In genomic region chr6:111979633-111980032, GRCh38 we compare ENCODE assay signal across 24 cellular contexts.
A peak's percentile ranks its signal among the peaks of the same experiment; 100 is the strongest.
DNase-seq lines count a peak whose midpoint lies in the region; ATAC-seq, FAIRE-seq and TF ChIP-seq lines count a peak whose summit lies in the region.
"Had no signal": no experiment of that assay in that cellular context is flagged by ENCODE, and none has a peak within 500 bp of the region (broad histone marks: within the 10 kb centered on the region; RNA-seq: fewer than 3 reads in every experiment).

No MANE protein-coding gene starts in this region.

- DNase-seq in activated CD4-positive, alpha-beta T cell treated with anti-CD3 and anti-CD28 coated beads, Interleukin-2, amount 10 ng/mL, durations not matched to agents 24 days and 14 days: no peak
- DNase-seq in activated CD4-positive, alpha-beta T cell treated with anti-CD3 and anti-CD28 coated beads, Interleukin-2, amount 50 U/mL, for 48 hours: no peak
- no peak for DNase-seq in CD4-positive, CD25-positive, alpha-beta regulatory T cell
- DNase-seq in bronchial epithelial cell (ENCODE audit: low read depth) (no peak), erythroblast (lab: John Stamatoyannopoulos, UW) (no peak), UCSD-AML1 (lab: John Stamatoyannopoulos, UW; ENCODE audit: unreplicated experiment) (no peak), KBM-7 (no peak)
- DNase-seq: 8988T; activated naive CD4-positive, alpha-beta T cell treated with Interleukin-2 at 50 U/mL for 16 hours; C1 segment of cervical spinal cord; caudate nucleus; effector CD8-positive, alpha-beta T cell; NCI-H748 treated with DMSO at 0.1 percent for 48 hours; Peyer's patch; SHP77 treated with DMSO at 0.1 percent for 48 hours; stimulated activated CD4-positive, alpha-beta T cell treated with anti-CD3 and anti-CD28 coated beads, Interleukin-12 subunit alpha, Interleukin-12 subunit beta, amount 100 ng/mL, for 4 hours; stimulated activated CD4-positive, alpha-beta T cell treated with anti-CD3 and anti-CD28 coated beads, Interleukin-2, amount 100 ng/mL, for 48 hours; transverse colon had no signal

- ATAC-seq in CD4-positive, CD25-positive, alpha-beta regulatory T cell (ENCODE audit: low read depth in 2 of 2): no peak
- ATAC-seq: HCT116 had no signal

- no peaks in the 10 kb centered on the region for H3K36me3 ChIP-seq in CD4-positive, CD25-positive, alpha-beta regulatory T cell (ENCODE audit: control insufficient read depth, insufficient read depth, low read length)
- H3K36me3 ChIP-seq in bronchial epithelial cell (ENCODE audit: control insufficient read depth, insufficient read depth, low read length): no peaks in the 10 kb centered on the region
- H3K36me3 ChIP-seq: ascending aorta, left ventricle myocardium inferior, Peyer's patch, transverse colon had no signal

- no peaks in the 10 kb centered on the region for H3K9me3 ChIP-seq in CD4-positive, CD25-positive, alpha-beta regulatory T cell (ENCODE audit: control insufficient read depth in 2 of 2, low read length in 2 of 2)
- H3K9me3 ChIP-seq: ascending aorta, left ventricle myocardium inferior, Peyer's patch, transverse colon had no signal

- peaks cover 4% of the 10 kb centered on the region for H3K9me3 Mint-ChIP-seq in activated CD4-positive, alpha-beta T cell treated with anti-CD3 and anti-CD28 coated beads, Interleukin-2, amount 10 ng/mL, durations not matched to agents 24 days and 14 days
- no peaks in the 10 kb centered on the region for H3K9me3 Mint-ChIP-seq in CD4-positive, CD25-positive, alpha-beta regulatory T cell
- H3K9me3 Mint-ChIP-seq in nephron: no peaks in the 10 kb centered on the region

- H3K27ac Mint-ChIP-seq in activated CD4-positive, alpha-beta T cell treated with anti-CD3 and anti-CD28 coated beads, Interleukin-2, amount 10 ng/mL, durations not matched to agents 24 days and 14 days: peak overlapping the region; percentile 8
- peak overlapping the region in 2 of 3 donors; percentile 76 to 98 for H3K27ac Mint-ChIP-seq in CD4-positive, CD25-positive, alpha-beta regulatory T cell
- peak overlapping the region in 2 of 3 experiments; percentile 80 to 85 for H3K27ac Mint-ChIP-seq in nephron

- TF ChIP-seq CTCF in bronchial epithelial cell (IDR thresholded peaks at IDR 0.05; ENCODE audit: insufficient read depth, low read length, severe bottlenecking) (no peak), nephron (IDR thresholded peaks at IDR 0.05; ENCODE audit: unreplicated experiment in 3 of 3) (no peak)

- no peaks in the 10 kb centered on the region for H3K27me3 Mint-ChIP-seq in activated CD4-positive, alpha-beta T cell treated with anti-CD3 and anti-CD28 coated beads, Interleukin-2, amount 10 ng/mL, durations not matched to agents 24 days and 14 days
- no peaks in the 10 kb centered on the region for H3K27me3 Mint-ChIP-seq in CD4-positive, CD25-positive, alpha-beta regulatory T cell
- H3K27me3 Mint-ChIP-seq in nephron (ENCODE audit: low read depth): no peaks in the 10 kb centered on the region

- H3K4me3 ChIP-seq in CD4-positive, CD25-positive, alpha-beta regulatory T cell (ENCODE audit: low read depth, low read length): no peak overlapping the region
- no peak overlapping the region for H3K4me3 ChIP-seq in bronchial epithelial cell (ENCODE audit: low read depth, low read length)
- H3K4me3 ChIP-seq: ascending aorta, coronary artery, left ventricle myocardium inferior, Peyer's patch, transverse colon had no signal

- in situ Hi-C loops in KBM-7 (cut with MboI; ENCODE audit: low pct_unique_long_range_greater_than_20kb, low sequenced_read_pairs): no loop called here

- no peak for TF ChIP-seq POLR2A in erythroblast (IDR thresholded peaks at IDR 0.05; ENCODE audit: low read length)

- H3K36me3 Mint-ChIP-seq in activated CD4-positive, alpha-beta T cell treated with anti-CD3 and anti-CD28 coated beads, Interleukin-2, amount 10 ng/mL, durations not matched to agents 24 days and 14 days (ENCODE audit: low read depth): no peaks in the 10 kb centered on the region
- H3K36me3 Mint-ChIP-seq in CD4-positive, CD25-positive, alpha-beta regulatory T cell: no peaks in the 10 kb centered on the region
- H3K36me3 Mint-ChIP-seq in nephron (ENCODE audit: low read depth): no peaks in the 10 kb centered on the region

- H3K4me3 Mint-ChIP-seq in activated CD4-positive, alpha-beta T cell treated with anti-CD3 and anti-CD28 coated beads, Interleukin-2, amount 10 ng/mL, durations not matched to agents 24 days and 14 days: no peak overlapping the region
- peak overlapping the region in 2 of 4 donors; percentile 66 to 80 for H3K4me3 Mint-ChIP-seq in CD4-positive, CD25-positive, alpha-beta regulatory T cell
- H3K4me3 Mint-ChIP-seq in nephron: no peak overlapping the region

- intact Hi-C loops in activated CD4-positive, alpha-beta T cell treated with anti-CD3 and anti-CD28 coated beads, Interleukin-2, amount 10 ng/mL, durations not matched to agents 24 days and 14 days (cut with micrococcal nuclease): no loop called here

- no peaks in the 10 kb centered on the region for H3K27me3 ChIP-seq in CD4-positive, CD25-positive, alpha-beta regulatory T cell (ENCODE audit: control insufficient read depth, insufficient read depth, low read length)
- H3K27me3 ChIP-seq in bronchial epithelial cell (ENCODE audit: control insufficient read depth, insufficient read depth, low read length): no peaks in the 10 kb centered on the region
- H3K27me3 ChIP-seq: ascending aorta, Peyer's patch, transverse colon had no signal

- peaks cover 24% of the 10 kb centered on the region for H3K4me1 ChIP-seq in CD4-positive, CD25-positive, alpha-beta regulatory T cell (ENCODE audit: control insufficient read depth, insufficient read depth, low read length, poor library complexity, severe bottlenecking)
- H3K4me1 ChIP-seq: ascending aorta, Peyer's patch, transverse colon had no signal

- H3K4me1 Mint-ChIP-seq in activated CD4-positive, alpha-beta T cell treated with anti-CD3 and anti-CD28 coated beads, Interleukin-2, amount 10 ng/mL, durations not matched to agents 24 days and 14 days: peaks cover 43% of the 10 kb centered on the region
- H3K4me1 Mint-ChIP-seq in CD4-positive, CD25-positive, alpha-beta regulatory T cell: peaks cover 6 to 89% (median 24%) of the 10 kb centered on the region in 4 donors
- peaks cover 48% of the 10 kb centered on the region for H3K4me1 Mint-ChIP-seq in nephron

- H3K27ac ChIP-seq in CD4-positive, CD25-positive, alpha-beta regulatory T cell (ENCODE audit: insufficient read depth, low read length, poor library complexity, severe bottlenecking): no peak overlapping the region
- H3K27ac ChIP-seq: ascending aorta, coronary artery, Peyer's patch, transverse colon had no signal

- FAIRE-seq in bronchial epithelial cell (lab: Jason Lieb, UNC): peak; percentile 82
- FAIRE-seq: islet of Langerhans had no signal

Comparison
In these comparisons a context has a peak if more than half of its experiments do, and no peak if none do; other contexts are left out.
1. H3K27ac Mint-ChIP-seq: peak in every context shown above with its lines; median percentile 87 in CD4-positive, CD25-positive, alpha-beta regulatory T cell; 82 in nephron; 8 in activated CD4-positive, alpha-beta T cell treated with anti-CD3 and anti-CD28 coated beads, Interleukin-2, amount 10 ng/mL, durations not matched to agents 24 days and 14 days.